19 cellular contexts compared by ENCODE assay signal in the genomic region with DNA sequence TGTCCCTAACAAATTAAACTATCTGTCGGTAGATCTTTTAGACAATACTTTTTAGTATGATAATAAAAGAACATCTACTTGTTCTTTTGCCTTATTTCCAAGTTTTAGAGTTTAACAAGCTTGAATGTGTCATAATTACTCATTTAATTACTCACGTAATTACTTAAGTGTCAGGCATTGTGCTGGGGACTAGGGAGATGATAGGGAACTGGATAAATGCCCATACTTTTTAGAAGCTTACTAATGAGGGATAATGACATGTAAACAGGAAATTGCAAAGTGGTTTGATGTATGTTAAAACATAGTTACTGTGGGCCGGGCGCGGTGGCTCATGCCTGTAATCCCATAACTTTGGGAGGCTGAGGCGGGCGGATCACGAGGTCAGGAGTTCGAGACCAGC.
A peak's percentile ranks its signal among the peaks of the same experiment; 100 is the strongest.
DNase-seq lines count a peak whose midpoint lies in the region; ATAC-seq and TF ChIP-seq lines count a peak whose summit lies in the region.
"Had no signal": no experiment of that assay in that cellular context is flagged by ENCODE, and none has a peak within 500 bp of the region (broad histone marks: within the 10 kb centered on the region; RNA-seq: fewer than 3 reads in every experiment).

No MANE protein-coding gene starts in this region.

- 85 to 90% methylated on average over 9 of the region's 9 CpGs for WGBS in upper lobe of left lung, 2 donors

- no peaks in the 10 kb centered on the region for H3K4me1 ChIP-seq in upper lobe of left lung

- no peaks in the 10 kb centered on the region for H3K27me3 ChIP-seq in upper lobe of left lung

- no peak for TF ChIP-seq EP300 in upper lobe of left lung (IDR thresholded peaks at IDR 0.05)

- H3K27ac ChIP-seq in upper lobe of left lung: no peak overlapping the region
- H3K27ac ChIP-seq: C4-2B, GM23248 had no signal

- no peaks in the 10 kb centered on the region for H3K9me3 ChIP-seq in upper lobe of left lung

- H3K36me3 ChIP-seq in upper lobe of left lung: no peaks in the 10 kb centered on the region

- no peak for TF ChIP-seq CTCF in epithelial cell of esophagus (IDR thresholded peaks at IDR 0.05; ENCODE audit: insufficient read depth, low read depth, low read length, missing control alignments)
- no peak for TF ChIP-seq CTCF in upper lobe of left lung (IDR thresholded peaks at IDR 0.05)

- H3K4me3 ChIP-seq in epithelial cell of esophagus (ENCODE audit: low read length) (no peak overlapping the region), upper lobe of left lung (no peak overlapping the region)
- H3K4me3 ChIP-seq: GM23248, K562 had no signal

- in situ Hi-C loops in G401 (cut with HindIII; ENCODE audit: low sequenced_read_pairs): no loop called here

- DNase-seq in COR-L47 (lab: John Stamatoyannopoulos, UW): peak; percentile 71
- peak; percentile 6 for DNase-seq in H4 (ENCODE audit: low spot score)
- peak; percentile 8 for DNase-seq in NCI-H748 treated with DMSO at 0.1 percent for 48 hours (lab: John Stamatoyannopoulos, UW)
- peak; percentile 75 for DNase-seq in epithelial cell of esophagus (ENCODE audit: low read depth)
- DNase-seq in AG08396 (ENCODE audit: low spot score): no peak
- no peak for DNase-seq in upper lobe of left lung
- no peak for DNase-seq in G401 (ENCODE audit: low spot score)
- DNase-seq: ACHN; AML-193; CD4-positive, alpha-beta T cell; DMS153; DMS79; GF-D8; GM23248; HCEC 1CT; IMR-90 had no signal

- ATAC-seq in upper lobe of left lung (ENCODE audit: low FRiP score in 2 of 2): no peak
- no peak for ATAC-seq in GM19023 (IDR thresholded peaks at IDR 0.05; ENCODE audit: unreplicated experiment)
- ATAC-seq: K562 had no signal

- no peak for TF ChIP-seq POLR2A in upper lobe of left lung (IDR thresholded peaks at IDR 0.05)

Comparison
In these comparisons a context has a peak if more than half of its experiments do, and no peak if none do; other contexts are left out.
1. DNase-seq: peak in COR-L47 (single experiment), H4 (single experiment), NCI-H748 treated with DMSO at 0.1 percent for 48 hours (single experiment) and epithelial cell of esophagus (single experiment); none in AG08396 (single experiment), upper lobe of left lung (0 of 2) and G401 (single experiment).